9 cellular contexts compared by ENCODE assay signal in the genomic region with DNA sequence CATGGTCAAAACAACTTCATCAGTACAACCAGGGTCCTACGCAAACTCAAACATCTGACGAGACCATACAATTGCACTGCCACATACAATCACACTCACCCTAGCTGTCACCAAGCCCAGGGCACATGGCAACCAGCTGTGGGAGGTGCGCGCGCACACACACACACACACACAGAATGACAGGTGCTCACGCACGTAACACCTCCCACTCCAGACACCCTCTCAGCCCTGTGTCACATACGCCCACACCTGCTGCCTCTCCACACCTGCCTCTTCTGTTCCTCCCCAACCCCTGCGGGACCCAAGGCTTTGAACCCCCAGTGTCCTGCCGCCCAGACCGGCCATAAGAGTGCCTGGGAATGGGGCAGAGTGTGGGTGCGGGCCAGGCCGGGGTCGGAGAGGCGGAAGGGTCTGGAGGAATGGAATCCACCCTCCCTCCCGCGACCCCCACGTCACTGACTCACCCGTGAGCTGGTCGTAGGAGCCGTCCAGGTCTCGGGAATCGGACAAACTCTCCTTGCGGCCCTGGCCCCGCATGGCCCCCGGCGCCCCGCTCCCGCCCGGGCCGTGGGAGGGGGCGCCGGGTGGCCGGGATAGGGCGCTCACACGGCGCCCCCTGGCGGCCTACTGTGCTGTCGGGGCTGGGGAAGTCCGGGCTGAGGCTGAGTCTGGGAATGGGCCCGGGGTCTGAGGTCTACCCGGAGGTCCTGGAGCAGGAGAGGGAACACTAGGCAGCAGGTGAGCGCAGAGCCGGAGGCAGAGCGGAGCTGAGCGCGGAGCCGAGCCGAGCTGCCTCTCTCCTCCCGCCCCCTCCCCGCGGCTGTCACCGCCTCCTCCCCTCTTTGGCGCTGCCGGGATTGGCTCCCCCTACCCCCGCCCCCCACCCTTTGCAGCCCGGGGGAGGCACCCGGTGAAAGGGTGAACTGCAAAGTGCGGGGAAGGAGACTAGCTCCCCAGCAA. TPM values are rescaled to one million over a fixed set of nuclear protein-coding genes. Genes with fewer than 3 reads are reported as not detected.
A peak's percentile ranks its signal among the peaks of the same experiment; 100 is the strongest.
DNase-seq lines count a peak whose midpoint lies in the region; ATAC-seq and TF ChIP-seq lines count a peak whose summit lies in the region.
"Had no signal": no experiment of that assay in that cellular context is flagged by ENCODE, and none has a peak within 500 bp of the region (broad histone marks: within the 10 kb centered on the region; RNA-seq: fewer than 3 reads in every experiment).

A gene (minus strand): TSS at position 769 of the 960 bp plus-strand sequence. CDS start 232 bp downstream, at position 537.

- POLR2A ChIA-PET in activated CD8-positive, alpha-beta T cell treated with anti-CD3 and anti-CD28 coated beads for 36 hours (lab: Charles Lee), result interaction anchor here (1.0 to 5.1 kb wide), 3 partner anchors 13 to 165 kb away, joined by 3 to 27 read pairs (median 8); a partner anchor contains a TSS

- H3K27me3 ChIP-seq in upper lobe of right lung, result no peaks in the 10 kb centered on the region

- no peak within 1 kb of the TSS for H3K4me3 ChIP-seq in mucosa of descending colon
- peak within 1 kb of the TSS; percentile 31 for H3K4me3 ChIP-seq in upper lobe of right lung

- peaks cover 43% of the 10 kb centered on the region for H3K4me1 Mint-ChIP-seq in activated CD8-positive, alpha-beta T cell treated with anti-CD3 and anti-CD28 coated beads for 36 hours (ENCODE audit: low read depth)

- intact Hi-C loops in activated CD8-positive, alpha-beta T cell treated with anti-CD3 and anti-CD28 coated beads for 36 hours (cut with micrococcal nuclease), result loop anchor here (5.0 kb wide), 1 partner anchor 229 kb away; no protein-coding TSS in a partner anchor
- intact Hi-C loops in mucosa of descending colon (cut with DNase I, micrococcal nuclease) (loop anchor here in 1 of 2 donors (10.0 kb wide), 1 partner anchor 161 kb away; no protein-coding TSS in a partner anchor), upper lobe of right lung (cut with DNase I) (no loop called here)

- CTCF ChIA-PET in activated CD8-positive, alpha-beta T cell treated with anti-CD3 and anti-CD28 coated beads for 36 hours (lab: Charles Lee), result interaction anchor here (0.7 to 10.8 kb wide), 11 partner anchors 11 to 241 kb away, joined by 3 to 200 read pairs (median 4); a partner anchor contains a TSS

- no peaks in the 10 kb centered on the region for H3K36me3 ChIP-seq in mucosa of descending colon (ENCODE audit: low read depth)
- peaks cover 14% of the 10 kb centered on the region for H3K36me3 ChIP-seq in upper lobe of right lung

- DNase-seq in DMS53 treated with DMSO at 0.1 percent for 48 hours (lab: John Stamatoyannopoulos, UW; ENCODE audit: unreplicated experiment) (peak; percentile 68), NCI-H1105 treated with DMSO at 0.1 percent for 48 hours (lab: John Stamatoyannopoulos, UW) (peak; percentile 40), mucosa of descending colon (peak in 1 of 3 donors; percentile 66), upper lobe of right lung (peak; percentile 75)
- peak; percentile 78 for DNase-seq in activated CD8-positive, alpha-beta T cell treated with anti-CD3 and anti-CD28 coated beads for 36 hours
- peak; percentile 66 for DNase-seq in effector CD4-positive, alpha-beta T cell

- H3K36me3 Mint-ChIP-seq in activated CD8-positive, alpha-beta T cell treated with anti-CD3 and anti-CD28 coated beads for 36 hours (ENCODE audit: low read depth), result peaks cover 2% of the 10 kb centered on the region

- peak within 1 kb of the TSS; percentile 66 for H3K4me3 Mint-ChIP-seq in activated CD8-positive, alpha-beta T cell treated with anti-CD3 and anti-CD28 coated beads for 36 hours

- peak; percentile 55 for ATAC-seq in activated CD8-positive, alpha-beta T cell treated with anti-CD3 and anti-CD28 coated beads for 36 hours
- peak; percentile 11 for ATAC-seq in mucosa of descending colon
- peak; percentile 22 for ATAC-seq in upper lobe of right lung
- no peak for ATAC-seq in GM19351 (IDR thresholded peaks at IDR 0.05; ENCODE audit: unreplicated experiment)
- no peak for ATAC-seq in GM18873 (IDR thresholded peaks at IDR 0.05; ENCODE audit: low FRiP score, unreplicated experiment)

- H3K9me3 Mint-ChIP-seq in activated CD8-positive, alpha-beta T cell treated with anti-CD3 and anti-CD28 coated beads for 36 hours, result no peaks in the 10 kb centered on the region

- no peak within 1 kb of the TSS for H3K27ac Mint-ChIP-seq in activated CD8-positive, alpha-beta T cell treated with anti-CD3 and anti-CD28 coated beads for 36 hours

- no peak within 1 kb of the TSS for H3K27ac ChIP-seq in upper lobe of right lung
- H3K27ac ChIP-seq: KMS-11 had no signal

- peak; percentile 81 for TF ChIP-seq CTCF in activated CD8-positive, alpha-beta T cell treated with anti-CD3 and anti-CD28 coated beads for 36 hours (IDR thresholded peaks at IDR 0.05)
- TF ChIP-seq CTCF in mucosa of descending colon (IDR thresholded peaks at IDR 0.05), result no peak
- peak; percentile 56 for TF ChIP-seq CTCF in upper lobe of right lung (IDR thresholded peaks at IDR 0.05)

- peaks cover 14% of the 10 kb centered on the region for H3K27me3 Mint-ChIP-seq in activated CD8-positive, alpha-beta T cell treated with anti-CD3 and anti-CD28 coated beads for 36 hours

- no peaks in the 10 kb centered on the region for H3K9me3 ChIP-seq in mucosa of descending colon
- no peaks in the 10 kb centered on the region for H3K9me3 ChIP-seq in upper lobe of right lung

- H3K4me1 ChIP-seq in mucosa of descending colon (ENCODE audit: low read depth), result peaks cover 12% of the 10 kb centered on the region
- peaks cover 17% of the 10 kb centered on the region for H3K4me1 ChIP-seq in upper lobe of right lung

RNA-seq across cellular contexts. Expression of the gene that starts here (rescaled TPM):
- 1 to 10 TPM; 2.4 to 3.1 TPM for total RNA-seq in activated CD8-positive, alpha-beta T cell treated with anti-CD3 and anti-CD28 coated beads for 36 hours
- total RNA-seq in mucosa of descending colon (1 to 10 TPM; 3.7 to 5.9 (median 4.2) TPM), upper lobe of right lung (3.0 TPM)

Comparison
In these comparisons a context has a peak if more than half of its experiments do, and no peak if none do; other contexts are left out.
1. ATAC-seq: peak in activated CD8-positive, alpha-beta T cell treated with anti-CD3 and anti-CD28 coated beads for 36 hours (single experiment), mucosa of descending colon (single experiment) and upper lobe of right lung (single experiment); none in GM19351 (single experiment) and GM18873 (single experiment).